In the genomic region with DNA sequence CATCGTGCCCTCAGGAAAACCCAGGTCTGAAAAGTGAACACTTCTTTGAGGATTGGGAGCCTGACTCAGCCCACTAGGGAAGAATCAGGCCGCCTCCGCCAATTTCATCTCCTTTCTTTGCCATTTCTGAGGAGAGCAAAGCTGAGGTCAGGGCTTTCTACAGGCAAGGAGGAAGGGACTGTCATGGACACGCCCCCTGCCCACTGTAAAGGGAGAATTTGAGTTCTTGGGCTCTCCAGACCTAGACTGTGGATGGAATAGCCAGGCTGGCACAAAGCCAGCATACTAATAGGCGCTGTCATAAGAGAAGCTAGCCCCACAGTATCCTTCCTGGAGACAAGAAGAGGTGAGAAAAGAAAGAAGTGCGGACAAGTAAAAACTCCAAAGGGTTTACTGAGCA, we compare ENCODE assay signal across 12 cellular contexts. TPM values are rescaled to one million over a fixed set of nuclear protein-coding genes. Genes with fewer than 3 reads are reported as not detected.
DNase-seq lines count a peak whose midpoint lies in the region; ATAC-seq and TF ChIP-seq lines count a peak whose summit lies in the region.
"Had no signal": no experiment of that assay in that cellular context is flagged by ENCODE, and none has a peak within 500 bp of the region (broad histone marks: within the 10 kb centered on the region; RNA-seq: fewer than 3 reads in every experiment).

No MANE protein-coding gene starts in this region.

- no peaks in the 10 kb centered on the region for H3K9me3 Mint-ChIP-seq in stimulated activated naive CD8-positive, alpha-beta T cell treated with anti-CD3 and anti-CD28 coated beads, Interleukin-15, Interleukin-2, amounts not matched to agents 100 ng/mL and 50 ng/mL, for 24 hours

- peaks cover 24% of the 10 kb centered on the region for H3K4me1 Mint-ChIP-seq in stimulated activated naive CD8-positive, alpha-beta T cell treated with anti-CD3 and anti-CD28 coated beads, Interleukin-15, Interleukin-2, amounts not matched to agents 100 ng/mL and 50 ng/mL, for 24 hours (ENCODE audit: low read depth)

- peaks cover 28% of the 10 kb centered on the region for H3K27me3 Mint-ChIP-seq in stimulated activated naive CD8-positive, alpha-beta T cell treated with anti-CD3 and anti-CD28 coated beads, Interleukin-15, Interleukin-2, amounts not matched to agents 100 ng/mL and 50 ng/mL, for 24 hours

- no peak overlapping the region for H3K4me3 ChIP-seq in epithelial cell of esophagus (ENCODE audit: low read length)
- H3K4me3 ChIP-seq: HAP-1 had no signal

- peaks cover 12% of the 10 kb centered on the region for H3K36me3 Mint-ChIP-seq in stimulated activated naive CD8-positive, alpha-beta T cell treated with anti-CD3 and anti-CD28 coated beads, Interleukin-15, Interleukin-2, amounts not matched to agents 100 ng/mL and 50 ng/mL, for 24 hours (ENCODE audit: low read depth)

- no peak for ATAC-seq in stimulated activated naive CD8-positive, alpha-beta T cell treated with anti-CD3 and anti-CD28 coated beads, Interleukin-15, Interleukin-2, amounts not matched to agents 100 U/mL and 50 U/mL, for 24 hours
- ATAC-seq in left lobe of liver: no peak
- ATAC-seq in GM18873 (IDR thresholded peaks at IDR 0.05; ENCODE audit: low FRiP score, unreplicated experiment): no peak
- ATAC-seq in esophagus mucosa: no peak
- ATAC-seq: activated CD4-positive, CD25-positive, alpha-beta regulatory T cell treated with anti-CD3 and anti-CD28 coated beads, Interleukin-2, amount 50 U/mL, for 24 hours had no signal

- DNase-seq in DMS 273 (lab: John Stamatoyannopoulos, UW; ENCODE audit: unreplicated experiment) (peak; percentile 17), DMS 273 treated with DMSO at 0.1 percent for 48 hours (lab: John Stamatoyannopoulos, UW) (no peak), epithelial cell of esophagus (ENCODE audit: low read depth) (peak; percentile 21), left lobe of liver (ENCODE audit: low spot score) (no peak)
- no peak for DNase-seq in stimulated activated naive CD8-positive, alpha-beta T cell treated with anti-CD3 and anti-CD28 coated beads, Interleukin-15, Interleukin-2, amounts not matched to agents 100 U/mL and 50 U/mL, for 24 hours
- DNase-seq: NCI-H1436 had no signal

- TF ChIP-seq CTCF in epithelial cell of esophagus (IDR thresholded peaks at IDR 0.05; ENCODE audit: insufficient read depth, low read depth, low read length, missing control alignments): no peak

- no peak overlapping the region for H3K27ac Mint-ChIP-seq in stimulated activated naive CD8-positive, alpha-beta T cell treated with anti-CD3 and anti-CD28 coated beads, Interleukin-15, Interleukin-2, amounts not matched to agents 100 ng/mL and 50 ng/mL, for 24 hours

- H3K4me3 Mint-ChIP-seq in stimulated activated naive CD8-positive, alpha-beta T cell treated with anti-CD3 and anti-CD28 coated beads, Interleukin-15, Interleukin-2, amounts not matched to agents 100 ng/mL and 50 ng/mL, for 24 hours: peak overlapping the region; percentile 51

RNA-seq across cellular contexts. Expression of gene EGR2, which starts 3.4 kb away (rescaled TPM):
- total RNA-seq in left lobe of liver (0.30 TPM), esophagus mucosa (0.96 TPM)
- total RNA-seq: G401 had no signal

RNA-seq across cellular contexts. Expression of gene ADO, which starts 15.0 kb away (rescaled TPM):
- total RNA-seq in left lobe of liver: 4.5 TPM
- total RNA-seq in esophagus mucosa: 10.0 TPM

Comparison
In these comparisons a context has a peak if more than half of its experiments do, and no peak if none do; other contexts are left out.
1. DNase-seq: peak in DMS 273 (single experiment) and epithelial cell of esophagus (single experiment); none in DMS 273 treated with DMSO at 0.1 percent for 48 hours (single experiment), stimulated activated naive CD8-positive, alpha-beta T cell treated with anti-CD3 and anti-CD28 coated beads, Interleukin-15, Interleukin-2, amounts not matched to agents 100 U/mL and 50 U/mL, for 24 hours (single experiment) and left lobe of liver (single experiment).